15 cellular contexts compared by ENCODE assay signal in genomic region chr12:24066865-24067264, GRCh38.
DNase-seq lines count a peak whose midpoint lies in the region; ATAC-seq, FAIRE-seq and TF ChIP-seq lines count a peak whose summit lies in the region.
"Had no signal": no experiment of that assay in that cellular context is flagged by ENCODE, and none has a peak within 500 bp of the region (broad histone marks: within the 10 kb centered on the region; RNA-seq: fewer than 3 reads in every experiment).

No MANE protein-coding gene starts in this region.

- no peak for ATAC-seq in HG03439 (IDR thresholded peaks at IDR 0.05; ENCODE audit: unreplicated experiment)
- no peak for ATAC-seq in HG03175 (IDR thresholded peaks at IDR 0.05; ENCODE audit: unreplicated experiment)
- no peak for ATAC-seq in pancreas
- ATAC-seq: psoas muscle; stimulated activated naive CD8-positive, alpha-beta T cell treated with anti-CD3 and anti-CD28 coated beads, Interleukin-15, Interleukin-2, amounts not matched to agents 100 U/mL and 50 U/mL, for 24 hours; WTC11 had no signal

- DNase-seq in AG09319 (ENCODE audit: extremely low read depth, low read depth): peak; percentile 43
- DNase-seq in NCI-H446 treated with DMSO at 0.1 percent for 48 hours (lab: John Stamatoyannopoulos, UW): peak; percentile 56
- DNase-seq in cardiac fibroblast (ENCODE audit: low read depth in 2 of 2): peak; percentile 76 to 80
- peak; percentile 1 to 60 for DNase-seq in lung microvascular endothelial cell (ENCODE audit: low read depth in 2 of 2)
- DNase-seq in activated CD8-positive, alpha-beta memory T cell treated with anti-CD3 and anti-CD28 coated beads, Interleukin-2, amount 50 U/mL, for 48 hours: no peak
- DNase-seq in pancreas: no peak
- DNase-seq: endodermal cell; Karpas-422; NCI-H187; psoas muscle; stimulated activated CD4-positive, alpha-beta T cell treated with anti-CD3 and anti-CD28 coated beads, Interleukin-4, amount 100 ng/mL, for 24 hours; stimulated activated naive CD8-positive, alpha-beta T cell treated with anti-CD3 and anti-CD28 coated beads, Interleukin-15, Interleukin-2, amounts not matched to agents 100 U/mL and 50 U/mL, for 24 hours had no signal

- H3K9me3 ChIP-seq in pancreas: no peaks in the 10 kb centered on the region
- H3K9me3 ChIP-seq: psoas muscle had no signal

- intact Hi-C loops in pancreas (cut with DNase I): no loop called here

- no peak overlapping the region for H3K4me3 ChIP-seq in cardiac fibroblast (replicated peaks in 1 of 2; ENCODE audit: low read depth in 2 of 2, low read length in 2 of 2)
- no peak overlapping the region for H3K4me3 ChIP-seq in pancreas
- H3K4me3 ChIP-seq: psoas muscle had no signal

- H3K27me3 ChIP-seq in pancreas: peaks cover 0 to 4% (median 0%) of the 10 kb centered on the region in 4 donors

- H3K27ac ChIP-seq in pancreas: no peak overlapping the region
- H3K27ac ChIP-seq: psoas muscle had no signal

- 60 to 75% methylated on average over 2 of the region's 2 CpGs for WGBS in pancreas, 2 donors

- no peak for FAIRE-seq in pancreas (lab: Jason Lieb, UNC)

- H3K4me1 ChIP-seq in pancreas: no peaks in the 10 kb centered on the region
- H3K4me1 ChIP-seq: psoas muscle had no signal

- H3K36me3 ChIP-seq in pancreas: no peaks in the 10 kb centered on the region

- TF ChIP-seq CTCF in AG09319 (IDR thresholded peaks at IDR 0.05; ENCODE audit: low read depth, low read length) (no peak), cardiac fibroblast (IDR thresholded peaks at IDR 0.05; ENCODE audit: low read depth, low read length) (no peak), pancreas (IDR thresholded peaks at IDR 0.05) (no peak)

Comparison
In these comparisons a context has a peak if more than half of its experiments do, and no peak if none do; other contexts are left out.
1. DNase-seq: peak in AG09319 (single experiment), NCI-H446 treated with DMSO at 0.1 percent for 48 hours (single experiment), cardiac fibroblast (2 of 2) and lung microvascular endothelial cell (2 of 2); none in activated CD8-positive, alpha-beta memory T cell treated with anti-CD3 and anti-CD28 coated beads, Interleukin-2, amount 50 U/mL, for 48 hours (single experiment) and pancreas (0 of 6).